9 cellular contexts compared by ENCODE assay signal in the genomic region with DNA sequence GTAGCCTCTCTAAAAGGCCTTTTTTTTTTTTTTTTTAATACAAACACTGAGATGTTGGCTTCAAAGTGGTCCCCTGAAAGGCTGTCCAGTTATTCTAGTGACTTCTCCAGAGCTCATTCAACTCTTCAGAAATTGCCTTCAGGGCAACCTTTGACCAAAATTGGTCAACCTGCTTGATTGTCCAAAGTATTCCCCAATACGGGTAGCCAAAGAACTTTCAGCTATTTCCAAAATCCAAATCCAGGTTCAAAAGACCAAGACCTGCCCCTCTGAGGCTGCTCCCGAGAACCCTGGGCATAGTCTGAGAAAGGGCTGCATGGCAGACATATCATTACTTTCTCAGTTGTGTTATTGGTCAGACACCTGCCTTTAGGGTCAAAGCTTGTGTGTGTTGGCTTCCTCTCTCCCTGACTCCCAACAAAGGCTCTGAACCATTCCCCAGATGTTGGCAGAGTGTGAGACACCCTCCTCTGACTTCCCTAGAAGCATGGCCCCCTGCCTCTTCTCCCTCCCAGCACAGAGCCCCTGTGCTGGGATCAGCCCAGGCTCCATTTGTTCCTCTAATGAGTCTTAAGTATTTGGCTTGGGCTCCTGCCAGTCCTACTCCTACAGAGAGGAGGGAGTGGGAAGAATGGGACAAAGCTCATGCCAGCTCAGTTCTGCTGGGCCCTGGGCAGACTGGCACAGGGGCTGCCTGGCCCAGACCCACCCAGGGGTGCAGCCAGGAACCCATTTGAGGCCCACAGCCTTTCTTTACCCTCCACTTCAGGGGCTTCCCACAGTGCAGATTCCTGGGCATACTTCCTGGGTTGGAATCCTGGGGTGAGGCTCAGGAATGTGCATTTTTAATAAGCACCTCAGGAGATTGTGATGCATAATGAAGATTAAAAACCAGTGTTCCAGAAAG. TPM values are rescaled to one million over a fixed set of nuclear protein-coding genes. Genes with fewer than 3 reads are reported as not detected.
DNase-seq lines count a peak whose midpoint lies in the region; ATAC-seq, FAIRE-seq and TF ChIP-seq lines count a peak whose summit lies in the region.
"Had no signal": no experiment of that assay in that cellular context is flagged by ENCODE, and none has a peak within 500 bp of the region (broad histone marks: within the 10 kb centered on the region; RNA-seq: fewer than 3 reads in every experiment).

No MANE protein-coding gene starts in this region.

- H3K9me3 ChIP-seq in T-helper 17 cell (ENCODE audit: control insufficient read depth, low read length, poor library complexity, severe bottlenecking) (no peaks in the 10 kb centered on the region), kidney (ENCODE audit: control insufficient read depth in 1 of 2, low read length in 2 of 2) (peaks cover 0 to 7% of the 10 kb centered on the region in 2 donors)

- TF ChIP-seq CTCF in osteocyte (IDR thresholded peaks at IDR 0.05), result no peak
- no peak for TF ChIP-seq CTCF in kidney (IDR thresholded peaks at IDR 0.05; ENCODE audit: borderline replicate concordance, extremely low read depth, insufficient read depth)

- H3K4me3 Mint-ChIP-seq in osteocyte (ENCODE audit: unreplicated experiment), result no peak overlapping the region
- no peak overlapping the region for H3K4me3 Mint-ChIP-seq in T-helper 17 cell

- H3K27ac Mint-ChIP-seq in osteocyte (ENCODE audit: unreplicated experiment) (peak overlapping the region; percentile 86), T-helper 17 cell (no peak overlapping the region)

- peaks cover 2 to 7% of the 10 kb centered on the region in 2 donors for H3K4me1 ChIP-seq in kidney (ENCODE audit: control insufficient read depth in 1 of 2, insufficient read depth in 1 of 2, low read depth in 1 of 2, low read length in 2 of 2)

- peaks cover 22% of the 10 kb centered on the region for H3K4me1 Mint-ChIP-seq in osteocyte (ENCODE audit: unreplicated experiment)
- no peaks in the 10 kb centered on the region for H3K4me1 Mint-ChIP-seq in T-helper 17 cell

- H3K36me3 Mint-ChIP-seq in osteocyte (ENCODE audit: unreplicated experiment) (peaks cover 17% of the 10 kb centered on the region), T-helper 17 cell (ENCODE audit: low read depth) (peaks cover under 1% of the 10 kb centered on the region)

- intact Hi-C loops in kidney (cut with DNase I), result no loop called here

- peak; percentile 40 for DNase-seq in DMS153 (lab: John Stamatoyannopoulos, UW)
- peak; percentile 90 for DNase-seq in NCI-H2029 treated with DMSO at 0.1 percent for 48 hours (lab: John Stamatoyannopoulos, UW)
- no peak for DNase-seq in osteocyte (ENCODE audit: extremely low spot score, unreplicated experiment)
- no peak for DNase-seq in T-helper 17 cell
- no peak for DNase-seq in activated CD4-positive, alpha-beta T cell treated with anti-CD3 and anti-CD28 coated beads, Interleukin-2, amount 50 U/mL, for 4 hours
- no peak for DNase-seq in NCI-H187 (lab: John Stamatoyannopoulos, UW)
- DNase-seq in kidney, result no peak

- H3K9me3 Mint-ChIP-seq in osteocyte (ENCODE audit: unreplicated experiment), result peaks cover 2% of the 10 kb centered on the region

- H3K9ac ChIP-seq in kidney (ENCODE audit: low read length in 2 of 2), result no peak overlapping the region

- ATAC-seq in esophagus mucosa, result peak; percentile 45
- ATAC-seq in T-helper 17 cell, result no peak

- no peak for FAIRE-seq in kidney (lab: Jason Lieb, UNC)
- FAIRE-seq: TTC549 had no signal

- peaks cover 6 to 7% of the 10 kb centered on the region in 2 donors for H3K36me3 ChIP-seq in kidney (ENCODE audit: control insufficient read depth in 1 of 2, insufficient read depth in 2 of 2, low read length in 2 of 2)

- H3K27me3 Mint-ChIP-seq in osteocyte (ENCODE audit: unreplicated experiment) (no peaks in the 10 kb centered on the region), T-helper 17 cell (peaks cover 20% of the 10 kb centered on the region)

- H3K27ac ChIP-seq in kidney (ENCODE audit: low read depth in 2 of 2, low read length in 2 of 2), result peak overlapping the region in 1 of 2 donors; percentile 7

- no peak overlapping the region for H3K4me3 ChIP-seq in kidney (ENCODE audit: low read length in 2 of 2)

RNA-seq across cellular contexts. Expression of a gene that starts 30.3 kb away (rescaled TPM):
- total RNA-seq in esophagus mucosa (160 TPM), osteocyte (152 and 169 TPM in 2 replicates), T-helper 17 cell (10 to 100 TPM in 1 of 2 donors, 1 to 10 TPM in 1; 8.7 to 16.2 TPM), kidney (206 TPM)
- polyA plus RNA-seq in kidney (ENCODE audit: insufficient read depth, low read depth, low replicate concordance), result 53.3 TPM

RNA-seq across cellular contexts. Expression of a gene that starts 41.2 kb away (rescaled TPM):
- total RNA-seq in esophagus mucosa (74.9 TPM), osteocyte (97.4 and 99.4 TPM in 2 replicates), T-helper 17 cell (10 to 100 TPM; 46.4 to 47.2 TPM), kidney (78.5 TPM)
- 44.5 TPM for polyA plus RNA-seq in kidney (ENCODE audit: insufficient read depth, low read depth, low replicate concordance)

RNA-seq across cellular contexts. Expression of a gene that starts 43.7 kb away (rescaled TPM):
- total RNA-seq in esophagus mucosa (not detected), osteocyte (not detected in 2 replicates), T-helper 17 cell (not detected), kidney (not detected)
- polyA plus RNA-seq in kidney (ENCODE audit: insufficient read depth, low read depth, low replicate concordance), result not detected

RNA-seq across cellular contexts. Expression of a gene that starts 57.4 kb away (rescaled TPM):
- total RNA-seq in esophagus mucosa, result 1.8 TPM
- not detected in 2 replicates for total RNA-seq in osteocyte
- not detected for total RNA-seq in T-helper 17 cell
- total RNA-seq in kidney, result 5.3 TPM
- polyA plus RNA-seq in kidney (ENCODE audit: insufficient read depth, low read depth, low replicate concordance), result 16.6 TPM

Comparison
In these comparisons a context has a peak if more than half of its experiments do, and no peak if none do; other contexts are left out.
1. DNase-seq: peak in DMS153 (single experiment) and NCI-H2029 treated with DMSO at 0.1 percent for 48 hours (single experiment); none in osteocyte (single experiment), T-helper 17 cell (0 of 3), activated CD4-positive, alpha-beta T cell treated with anti-CD3 and anti-CD28 coated beads, Interleukin-2, amount 50 U/mL, for 4 hours (0 of 2), NCI-H187 (0 of 2) and kidney (single experiment).